8 cellular contexts compared by ENCODE assay signal in the genomic region with DNA sequence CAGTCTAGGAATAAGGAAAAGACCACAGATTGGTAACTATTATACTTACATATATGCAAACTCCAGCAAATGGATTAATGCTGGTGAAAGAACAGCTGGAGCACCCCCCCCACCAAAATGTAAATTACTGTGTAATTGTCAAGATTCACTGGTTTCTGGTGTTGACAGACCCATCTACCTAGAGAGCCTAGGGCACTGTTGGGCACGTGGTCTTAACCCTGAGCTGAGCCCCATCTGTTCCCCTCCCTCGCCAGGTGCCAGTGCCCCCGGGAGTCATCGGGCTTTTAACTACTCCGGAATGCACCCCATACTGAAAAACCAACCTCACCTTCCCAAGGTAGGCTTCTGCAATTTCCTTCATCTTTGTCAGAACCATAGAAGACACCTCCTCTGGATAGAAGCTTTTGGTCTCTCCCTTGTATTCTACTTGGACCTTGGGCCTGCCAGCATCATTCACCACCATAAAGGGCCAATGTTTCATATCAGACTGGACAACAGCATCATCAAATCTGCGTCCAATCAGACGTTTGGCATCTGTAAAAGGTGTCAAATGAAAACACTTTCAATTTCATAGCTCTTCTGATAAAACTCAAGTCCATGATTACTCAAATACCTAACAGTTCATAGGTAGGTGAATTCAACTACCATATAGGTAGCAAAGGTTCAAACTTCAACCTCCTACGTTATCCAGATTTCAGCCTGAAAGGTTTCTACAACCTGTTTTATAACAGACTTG. TPM values are rescaled to one million over a fixed set of nuclear protein-coding genes. Genes with fewer than 3 reads are reported as not detected.
DNase-seq lines count a peak whose midpoint lies in the region; TF ChIP-seq lines count a peak whose summit lies in the region.

No MANE protein-coding gene starts in this region.

- H3K36me3 ChIP-seq in stomach: peaks cover 52 to 58% (median 57%) of the 10 kb centered on the region in 4 donors

- DNase-seq in stimulated activated CD4-positive, alpha-beta T cell treated with anti-CD3 and anti-CD28 coated beads, Interleukin-15, amount 100 ng/mL, for 24 hours: peak; percentile 59
- no peak for DNase-seq in stimulated activated CD4-positive, alpha-beta T cell treated with anti-CD3 and anti-CD28 coated beads, Interleukin-1b, Interleukin-23, amount 100 ng/mL, for 48 hours
- DNase-seq in activated T-helper 2 cell treated with anti-CD3 and anti-CD28 coated beads, Interferon-gamma antibody, Interleukin-2, Interleukin-4, amounts not matched to agents 10 μg/mL and 5 μg/mL and 100 μg/mL, durations not matched to agents 14 hours and 24 hours and 36 hours (ENCODE audit: low spot score): no peak
- DNase-seq in immature natural killer cell: peak in 2 of 3 donors; percentile 14 to 28
- DNase-seq in stomach: no peak
- no peak for DNase-seq in NCI-H748 (lab: John Stamatoyannopoulos, UW; ENCODE audit: unreplicated experiment)
- no peak for DNase-seq in DMS114 treated with DMSO at 0.1 percent for 48 hours (lab: John Stamatoyannopoulos, UW; ENCODE audit: unreplicated experiment)
- DNase-seq in AG08396 (ENCODE audit: low spot score): no peak

- no peak for TF ChIP-seq POLR2A in stomach (IDR thresholded peaks at IDR 0.05)

- TF ChIP-seq EP300 in stomach (IDR thresholded peaks at IDR 0.05): no peak

- H3K27ac Mint-ChIP-seq in activated T-helper 2 cell treated with anti-CD3 and anti-CD28 coated beads, Interferon-gamma antibody, Interleukin-2, Interleukin-4, amounts not matched to agents 10 μg/mL and 5 μg/mL and 100 μg/mL, durations not matched to agents 14 hours and 24 hours and 36 hours: peak overlapping the region; percentile 98
- peak overlapping the region; percentile 96 to 100 (median 98) for H3K27ac Mint-ChIP-seq in immature natural killer cell

- H3K4me1 ChIP-seq in stomach: peaks cover 59 to 80% (median 69%) of the 10 kb centered on the region in 4 donors

- H3K36me3 Mint-ChIP-seq in activated T-helper 2 cell treated with anti-CD3 and anti-CD28 coated beads, Interferon-gamma antibody, Interleukin-2, Interleukin-4, amounts not matched to agents 10 μg/mL and 5 μg/mL and 100 μg/mL, durations not matched to agents 14 hours and 24 hours and 36 hours (ENCODE audit: low read depth): peaks cover 72% of the 10 kb centered on the region
- peaks cover 35 to 67% (median 56%) of the 10 kb centered on the region in 3 donors for H3K36me3 Mint-ChIP-seq in immature natural killer cell

- H3K4me3 Mint-ChIP-seq in activated T-helper 2 cell treated with anti-CD3 and anti-CD28 coated beads, Interferon-gamma antibody, Interleukin-2, Interleukin-4, amounts not matched to agents 10 μg/mL and 5 μg/mL and 100 μg/mL, durations not matched to agents 14 hours and 24 hours and 36 hours (ENCODE audit: low read depth): peak overlapping the region; percentile 100
- H3K4me3 Mint-ChIP-seq in immature natural killer cell: peak overlapping the region; percentile 88 to 100 (median 99)

- intact Hi-C loops in activated T-helper 2 cell treated with anti-CD3 and anti-CD28 coated beads, Interferon-gamma antibody, Interleukin-2, Interleukin-4, amounts not matched to agents 10 μg/mL and 5 μg/mL and 100 μg/mL, durations not matched to agents 14 hours and 24 hours and 36 hours (cut with micrococcal nuclease): loop anchor here (2.0 to 10.0 kb wide), 5 partner anchors 84 to 1766 kb away; partner anchors contain the start of gene SC5D
- intact Hi-C loops in stomach (cut with DNase I; ENCODE audit: low total_unique reads): no loop called here

- no peaks in the 10 kb centered on the region for H3K27me3 Mint-ChIP-seq in activated T-helper 2 cell treated with anti-CD3 and anti-CD28 coated beads, Interferon-gamma antibody, Interleukin-2, Interleukin-4, amounts not matched to agents 10 μg/mL and 5 μg/mL and 100 μg/mL, durations not matched to agents 14 hours and 24 hours and 36 hours (ENCODE audit: low read depth)
- peaks cover 23 to 37% (median 29%) of the 10 kb centered on the region in 3 donors for H3K27me3 Mint-ChIP-seq in immature natural killer cell (ENCODE audit: low read depth in 3 of 3)

- TF ChIP-seq CTCF in stomach (IDR thresholded peaks at IDR 0.05): no peak

- peak overlapping the region in 4 of 5 donors; percentile 99 to 100 (median 100) for H3K27ac ChIP-seq in stomach

- 2 to 4% (median 3%) methylated on average over 8 of the region's 8 CpGs for whole genome bisulfite sequencing in stomach, 5 donors

- peak overlapping the region; percentile 73 to 99 (median 96) for H3K4me3 ChIP-seq in stomach

- no peaks in the 10 kb centered on the region for H3K27me3 ChIP-seq in stomach

- no peaks in the 10 kb centered on the region for H3K9me3 Mint-ChIP-seq in activated T-helper 2 cell treated with anti-CD3 and anti-CD28 coated beads, Interferon-gamma antibody, Interleukin-2, Interleukin-4, amounts not matched to agents 10 μg/mL and 5 μg/mL and 100 μg/mL, durations not matched to agents 14 hours and 24 hours and 36 hours
- no peaks in the 10 kb centered on the region for H3K9me3 Mint-ChIP-seq in immature natural killer cell

- H3K4me1 Mint-ChIP-seq in activated T-helper 2 cell treated with anti-CD3 and anti-CD28 coated beads, Interferon-gamma antibody, Interleukin-2, Interleukin-4, amounts not matched to agents 10 μg/mL and 5 μg/mL and 100 μg/mL, durations not matched to agents 14 hours and 24 hours and 36 hours (ENCODE audit: low read depth): peaks cover 49% of the 10 kb centered on the region
- H3K4me1 Mint-ChIP-seq in immature natural killer cell: peaks cover 81 to 82% of the 10 kb centered on the region in 2 donors

- no peaks in the 10 kb centered on the region for H3K9me3 ChIP-seq in stomach

RNA-seq across cellular contexts. Expression of gene HSPA8, which starts 1.5 kb away (rescaled TPM):
- 3,975 and 4,013 TPM in 2 replicates for total RNA-seq in activated T-helper 2 cell treated with anti-CD3 and anti-CD28 coated beads, Interferon-gamma antibody, Interleukin-2, Interleukin-4, amounts not matched to agents 10 μg/mL and 5 μg/mL and 100 μg/mL, durations not matched to agents 14 hours and 24 hours and 36 hours
- polyA plus RNA-seq in immature natural killer cell (1,000 to 10,000 TPM in 1 of 3 donors, 100 to 1,000 TPM in 2; 797 to 1,150 (median 908) TPM), stomach (100 to 1,000 TPM; 187 to 666 (median 428) TPM)
- 1,000 to 10,000 TPM in 1 of 5 donors, 100 to 1,000 TPM in 4; 380 to 1,244 (median 728) TPM for total RNA-seq in stomach

Comparison
In these comparisons a context has a peak if more than half of its experiments do, and no peak if none do; other contexts are left out.
1. DNase-seq: peak in stimulated activated CD4-positive, alpha-beta T cell treated with anti-CD3 and anti-CD28 coated beads, Interleukin-15, amount 100 ng/mL, for 24 hours (single experiment) and immature natural killer cell (2 of 3); none in stimulated activated CD4-positive, alpha-beta T cell treated with anti-CD3 and anti-CD28 coated beads, Interleukin-1b, Interleukin-23, amount 100 ng/mL, for 48 hours (single experiment), activated T-helper 2 cell treated with anti-CD3 and anti-CD28 coated beads, Interferon-gamma antibody, Interleukin-2, Interleukin-4, amounts not matched to agents 10 μg/mL and 5 μg/mL and 100 μg/mL, durations not matched to agents 14 hours and 24 hours and 36 hours (single experiment), stomach (single experiment), NCI-H748 (single experiment), DMS114 treated with DMSO at 0.1 percent for 48 hours (single experiment) and AG08396 (single experiment).